18 cellular contexts compared by ENCODE assay signal in the genomic region with DNA sequence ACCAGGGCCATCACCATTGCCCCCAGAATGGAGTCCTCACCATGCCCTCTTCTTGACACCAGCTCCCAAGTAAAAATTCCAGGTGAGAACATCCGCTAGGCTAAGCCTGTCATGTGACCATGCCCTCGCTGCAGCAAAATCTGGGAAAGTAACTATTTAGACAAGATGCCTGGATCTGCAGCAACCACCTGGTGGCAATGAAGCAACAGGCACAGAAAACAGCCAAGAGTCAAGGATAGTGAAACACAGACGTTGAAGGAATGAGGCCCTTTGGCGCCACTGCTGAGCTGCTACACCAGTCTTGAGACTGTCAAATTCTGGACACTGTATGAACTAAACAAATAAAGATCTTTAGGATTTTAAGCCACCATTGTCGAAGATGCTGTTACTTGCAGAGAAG. TPM values are rescaled to one million over a fixed set of nuclear protein-coding genes. Genes with fewer than 3 reads are reported as not detected.
DNase-seq lines count a peak whose midpoint lies in the region; ATAC-seq and TF ChIP-seq lines count a peak whose summit lies in the region.
"Had no signal": no experiment of that assay in that cellular context is flagged by ENCODE, and none has a peak within 500 bp of the region (broad histone marks: within the 10 kb centered on the region; RNA-seq: fewer than 3 reads in every experiment).

No MANE protein-coding gene starts in this region.

- H3K36me3 ChIP-seq in Karpas-422 (ENCODE audit: insufficient read depth, low read length) (no peaks in the 10 kb centered on the region), esophagus muscularis mucosa (no peaks in the 10 kb centered on the region), uterus (no peaks in the 10 kb centered on the region)
- H3K36me3 ChIP-seq: BLaER1 treated with 17β-estradiol and CSF1 and Interleukin-3, amounts not matched to agents 10 nM and 100 nM had no signal

- no peaks in the 10 kb centered on the region for H3K27me3 ChIP-seq in Karpas-422 (ENCODE audit: low read length)
- peaks cover 0 to 42% (median 0%) of the 10 kb centered on the region in 4 donors for H3K27me3 ChIP-seq in esophagus muscularis mucosa
- no peaks in the 10 kb centered on the region for H3K27me3 ChIP-seq in uterus
- H3K27me3 ChIP-seq: BLaER1 treated with 17β-estradiol and CSF1 and Interleukin-3, amounts not matched to agents 10 nM and 100 nM had no signal

- H3K79me2 ChIP-seq in Karpas-422 (ENCODE audit: low read length) = no peaks in the 10 kb centered on the region

- H2AFZ ChIP-seq in Karpas-422 (ENCODE audit: low read length) = no peak overlapping the region
- H2AFZ ChIP-seq: GM23248 had no signal

- H3K27ac ChIP-seq in Karpas-422 (ENCODE audit: low read length) (no peak overlapping the region), esophagus muscularis mucosa (replicated peaks in 1 of 4) (no peak overlapping the region), uterus (no peak overlapping the region)
- H3K27ac ChIP-seq: BLaER1 treated with 17β-estradiol and CSF1 and Interleukin-3, amounts not matched to agents 10 nM and 100 nM; GM23248 had no signal

- peak; percentile 25 for DNase-seq in ELF-1 (ENCODE audit: low read depth, low spot score)
- peak; percentile 9 for DNase-seq in Karpas-422
- peak; percentile 55 for DNase-seq in esophagus muscularis mucosa (ENCODE audit: extremely low spot score)
- no peak for DNase-seq in activated CD4-positive, alpha-beta T cell treated with anti-CD3 and anti-CD28 coated beads for 1 hour
- DNase-seq in uterus = no peak
- no peak for DNase-seq in NCI-H1105 treated with DMSO at 0.1 percent for 48 hours (lab: John Stamatoyannopoulos, UW)
- DNase-seq: 8988T; Calu3; CD8-positive, alpha-beta T cell; DMS79 treated with DMSO at 0.1 percent for 48 hours; GM23248 had no signal

- H3K4me1 ChIP-seq in Karpas-422 (ENCODE audit: low read length) = peaks cover 14% of the 10 kb centered on the region
- no peaks in the 10 kb centered on the region for H3K4me1 ChIP-seq in esophagus muscularis mucosa
- no peaks in the 10 kb centered on the region for H3K4me1 ChIP-seq in uterus

- WGBS in esophagus muscularis mucosa = 74% methylated on average over 4 of the region's 5 CpGs

- intact Hi-C loops in esophagus muscularis mucosa (cut with DNase I) = no loop called here
- intact Hi-C loops in uterus (cut with DNase I; ENCODE audit: low total_unique reads) = no loop called here

- no peaks in the 10 kb centered on the region; the same call in 1 of the 2 replicates for H3K9me3 ChIP-seq in Karpas-422 (ENCODE audit: low read length)
- H3K9me3 ChIP-seq in esophagus muscularis mucosa = peaks cover 0 to 5% (median 0%) of the 10 kb centered on the region in 4 donors
- H3K9me3 ChIP-seq in uterus = no peaks in the 10 kb centered on the region

- TF ChIP-seq POLR2A in esophagus muscularis mucosa (IDR thresholded peaks at IDR 0.05; ENCODE audit: low read depth) (no peak), uterus (IDR thresholded peaks at IDR 0.05) (no peak)

- H3K9ac ChIP-seq in Karpas-422 (ENCODE audit: low read length) = no peak overlapping the region
- H3K9ac ChIP-seq: BLaER1 treated with 17β-estradiol and CSF1 and Interleukin-3, amounts not matched to agents 10 nM and 100 nM; GM23248 had no signal

- no peaks in the 10 kb centered on the region for H3K9me2 ChIP-seq in Karpas-422 (replicated peaks; ENCODE audit: insufficient read depth, low read length)

- no peak for ATAC-seq in HG02981 (IDR thresholded peaks at IDR 0.05; ENCODE audit: unreplicated experiment)
- ATAC-seq: CD8-positive, alpha-beta T cell; GM12878; HCT116; HepG2 had no signal

- TF ChIP-seq CTCF in esophagus muscularis mucosa (IDR thresholded peaks at IDR 0.05) (no peak), uterus (IDR thresholded peaks at IDR 0.05) (no peak)

- no peak for TF ChIP-seq EP300 in esophagus muscularis mucosa (IDR thresholded peaks at IDR 0.05)

- H3K4me2 ChIP-seq in Karpas-422 (ENCODE audit: low read depth, low read length, poor library complexity, severe bottlenecking) = no peak overlapping the region
- H3K4me2 ChIP-seq: BLaER1 treated with 17β-estradiol and CSF1 and Interleukin-3, amounts not matched to agents 10 nM and 100 nM had no signal

- H4K20me1 ChIP-seq in Karpas-422 (ENCODE audit: insufficient read depth, low read depth, low read length) = no peaks in the 10 kb centered on the region
- H4K20me1 ChIP-seq: BLaER1 treated with 17β-estradiol and CSF1 and Interleukin-3, amounts not matched to agents 10 nM and 100 nM had no signal

- H3K4me3 ChIP-seq in Karpas-422 (ENCODE audit: low read length) = no peak overlapping the region
- no peak overlapping the region for H3K4me3 ChIP-seq in esophagus muscularis mucosa
- no peak overlapping the region for H3K4me3 ChIP-seq in uterus
- H3K4me3 ChIP-seq: BLaER1 treated with 17β-estradiol and CSF1 and Interleukin-3, amounts not matched to agents 10 nM and 100 nM; GM12878; GM23248 had no signal

RNA-seq across cellular contexts. Expression of gene TGM6, which starts 30.1 kb away (rescaled TPM):
- total RNA-seq in Karpas-422 (2014; rRNA removed; shearing (Covaris generic); ENCODE audit: low replicate concordance) = not detected in 2 replicates
- total RNA-seq in esophagus muscularis mucosa (not detected), uterus (not detected)
- total RNA-seq: B cell; Calu3; CD8-positive, alpha-beta T cell; G401; GM12878; GM23248; HepG2 had no signal

RNA-seq across cellular contexts. Expression of gene TGM3, which starts 54.8 kb away (rescaled TPM):
- not detected in 2 replicates for total RNA-seq in Karpas-422 (2014; rRNA removed; shearing (Covaris generic); ENCODE audit: low replicate concordance)
- total RNA-seq in esophagus muscularis mucosa (under 1 TPM in 1 of 4 donors, not detected in 3; 0.83 TPM), uterus (under 1 TPM in 1 of 4 donors, not detected in 3; 0.21 TPM)
- total RNA-seq: B cell; Calu3; CD8-positive, alpha-beta T cell; G401; GM12878; HepG2 had no signal

Comparison
In these comparisons a context has a peak if more than half of its experiments do, and no peak if none do; other contexts are left out.
1. DNase-seq: peak in ELF-1 (single experiment), Karpas-422 (single experiment) and esophagus muscularis mucosa (single experiment); none in activated CD4-positive, alpha-beta T cell treated with anti-CD3 and anti-CD28 coated beads for 1 hour (single experiment), uterus (0 of 2) and NCI-H1105 treated with DMSO at 0.1 percent for 48 hours (single experiment).